In genomic region chr2:69734040-69734611, GRCh38 we compare ENCODE assay signal across 1 cellular context.
TF ChIP-seq lines count a peak whose summit lies in the region.

No MANE protein-coding gene starts in this region.

TF ChIP-seq in HepG2, 621 proteins besides CTCF, POLR2A, EP300 and RAD21 (continued from another document and continues in another):
- TF ChIP-seq ATF3 (CRISPR knock-in tag; IDR thresholded peaks at IDR 0.05) (no peak), HDAC2 (CRISPR knock-in tag; IDR thresholded peaks at IDR 0.05) (peak; percentile 59; the same call in 1 of the 2 replicates), ZNF331 (CRISPR knock-in tag; IDR thresholded peaks at IDR 0.05) (no peak), HMGXB4 (CRISPR knock-in tag; IDR thresholded peaks at IDR 0.05; ENCODE audit: borderline replicate concordance in 1 of 2, low read depth in 1 of 2) (no peak), TOE1 (CRISPR knock-in tag; IDR thresholded peaks at IDR 0.05) (no peak), CREB1 (IDR thresholded peaks at IDR 0.05) (no peak), CREB1 (CRISPR knock-in tag; IDR thresholded peaks at IDR 0.05) (peak; percentile 74), MED1 (CRISPR knock-in tag; IDR thresholded peaks at IDR 0.05) (peak; percentile 84), PREB (CRISPR knock-in tag; IDR thresholded peaks at IDR 0.05) (no peak), ZNF232 (CRISPR knock-in tag; IDR thresholded peaks at IDR 0.05; ENCODE audit: borderline replicate concordance) (0 out of 2 replicates have a peak, but pooled peaks have one; percentile 34), NR0B2 (CRISPR knock-in tag; IDR thresholded peaks at IDR 0.05) (0 out of 2 replicates have a peak, but pooled peaks have one; percentile 22), NCOA2 (CRISPR knock-in tag; IDR thresholded peaks at IDR 0.05) (peak; percentile 65; the same call in 1 of the 2 replicates), PAXIP1 (CRISPR knock-in tag; conservative IDR thresholded peaks at IDR 0.05) (peak; percentile 58; the same call in 1 of the 2 replicates), PRDM15 (CRISPR knock-in tag; IDR thresholded peaks at IDR 0.05) (no peak), MTA1 (CRISPR knock-in tag; IDR thresholded peaks at IDR 0.05; ENCODE audit: borderline replicate concordance) (peak; percentile 22; the same call in 1 of the 2 replicates), ZSCAN5A (CRISPR knock-in tag; IDR thresholded peaks at IDR 0.05; ENCODE audit: borderline replicate concordance) (0 out of 2 replicates have a peak, but pooled peaks have one; percentile 51), ZMYM2 (CRISPR knock-in tag; IDR thresholded peaks at IDR 0.05) (peak; percentile 42; the same call in 1 of the 2 replicates), GATA4 (IDR thresholded peaks at IDR 0.05; ENCODE audit: borderline replicate concordance, low read depth) (peak; percentile 80), ARID5B (CRISPR knock-in tag; IDR thresholded peaks at IDR 0.05) (peak; percentile 35; the same call in 1 of the 2 replicates), HNF4A (CRISPR knock-in tag; IDR thresholded peaks at IDR 0.05) (peak; percentile 40; the same call in 1 of the 2 replicates), FOXA1 (IDR thresholded peaks at IDR 0.05) (no peak), FOXA1 (CRISPR knock-in tag; IDR thresholded peaks at IDR 0.05) (no peak), FOXP4 (CRISPR knock-in tag; IDR thresholded peaks at IDR 0.05) (peak; percentile 79; the same call in 1 of the 2 replicates), PHF8 (CRISPR knock-in tag; IDR thresholded peaks at IDR 0.05) (0 out of 2 replicates have a peak, but pooled peaks have one; percentile 23), SOX5 (CRISPR knock-in tag; IDR thresholded peaks at IDR 0.05; ENCODE audit: borderline replicate concordance) (peak; percentile 85), RXRA (CRISPR knock-in tag; IDR thresholded peaks at IDR 0.05) (peak; percentile 34; the same call in 1 of the 2 replicates), BRD4 (CRISPR knock-in tag; IDR thresholded peaks at IDR 0.05) (peak; percentile 86), FOXA3 (CRISPR knock-in tag; IDR thresholded peaks at IDR 0.05) (0 out of 2 replicates have a peak, but pooled peaks have one; percentile 13), CREM (IDR thresholded peaks at IDR 0.05) (peak; percentile 83), CREM (CRISPR knock-in tag; IDR thresholded peaks at IDR 0.05) (no peak), SALL1 (CRISPR knock-in tag; IDR thresholded peaks at IDR 0.05) (peak; percentile 19; the same call in 1 of the 2 replicates), ZNF674 (CRISPR knock-in tag; IDR thresholded peaks at IDR 0.05; ENCODE audit: low read depth) (no peak), ZMYM3 (CRISPR knock-in tag; IDR thresholded peaks at IDR 0.05) (0 out of 2 replicates have a peak, but pooled peaks have one; percentile 35), MAX (IDR thresholded peaks at IDR 0.05) (peak; percentile 59; the same call in 1 of the 2 replicates), SOX6 (IDR thresholded peaks at IDR 0.05) (no peak), SOX6 (CRISPR knock-in tag; IDR thresholded peaks at IDR 0.05) (peak; percentile 87), CHD4 (IDR thresholded peaks at IDR 0.05; ENCODE audit: borderline replicate concordance, low read length) (0 out of 2 replicates have a peak, but pooled peaks have one; percentile 3), KDM5B (CRISPR knock-in tag; IDR thresholded peaks at IDR 0.05; ENCODE audit: borderline replicate concordance) (0 out of 2 replicates have a peak, but pooled peaks have one; percentile 33), FOSL2 (CRISPR knock-in tag; IDR thresholded peaks at IDR 0.05) (0 out of 2 replicates have a peak, but pooled peaks have one; percentile 17), HOXA3 (CRISPR knock-in tag; IDR thresholded peaks at IDR 0.05) (peak; percentile 84), ZBTB38 (CRISPR knock-in tag; IDR thresholded peaks at IDR 0.05) (no peak), NR2F6 (IDR thresholded peaks at IDR 0.05) (peak; percentile 80; the same call in 1 of the 2 replicates), NR2F6 (CRISPR knock-in tag; IDR thresholded peaks at IDR 0.05) (no peak), PHF21A (CRISPR knock-in tag; IDR thresholded peaks at IDR 0.05) (peak; percentile 51; the same call in 1 of the 2 replicates), ZNF253 (CRISPR knock-in tag; IDR thresholded peaks at IDR 0.05; ENCODE audit: borderline replicate concordance) (no peak), ZBTB7A (CRISPR knock-in tag; IDR thresholded peaks at IDR 0.05) (no peak)
